In genomic region chr11:124897681-124898680, GRCh38 we compare ENCODE assay signal across 8 cellular contexts. TPM values are rescaled to one million over a fixed set of nuclear protein-coding genes. Genes with fewer than 3 reads are reported as not detected.
DNase-seq lines count a peak whose midpoint lies in the region; ATAC-seq and TF ChIP-seq lines count a peak whose summit lies in the region.
"Had no signal": no experiment of that assay in that cellular context is flagged by ENCODE, and none has a peak within 500 bp of the region (broad histone marks: within the 10 kb centered on the region; RNA-seq: fewer than 3 reads in every experiment).

Gene ROBO4, minus strand, starts transcription at chr11:124897865. Its CDS starts 70 bp downstream, at chr11:124897795.

- no peaks in the 10 kb centered on the region for H3K9me3 ChIP-seq in lung (ENCODE audit: control insufficient read depth in 2 of 2, insufficient read depth in 1 of 2, low read length in 1 of 2)

- ATAC-seq in lung (ENCODE audit: insufficient read depth, low FRiP score) = peak; percentile 20

- no peaks in the 10 kb centered on the region for H3K27me3 ChIP-seq in lung (ENCODE audit: control insufficient read depth, insufficient read depth)

- H3K4me3 ChIP-seq in lung = peak within 1 kb of the TSS; percentile 51
- peak within 1 kb of the TSS; percentile 1 for H3K4me3 ChIP-seq in urinary bladder (ENCODE audit: low read depth, low read length)

- H3K27ac ChIP-seq in lung (ENCODE audit: low read depth in 1 of 2, low read length in 1 of 2) (peak within 1 kb of the TSS; percentile 74 to 85), urinary bladder (ENCODE audit: low read depth) (no peak within 1 kb of the TSS)

- peaks cover 4% of the 10 kb centered on the region in 2 donors for H3K4me1 ChIP-seq in lung (ENCODE audit: control insufficient read depth in 2 of 2, insufficient read depth in 2 of 2, low read length in 2 of 2)
- H3K4me1 ChIP-seq in urinary bladder (ENCODE audit: insufficient read depth) = no peaks in the 10 kb centered on the region

- TF ChIP-seq CTCF in lung (IDR thresholded peaks at IDR 0.05; ENCODE audit: control extremely low read depth, extremely low read depth) = no peak

- 24 to 32% methylated on average over 15 of the region's 15 CpGs for WGBS in lung, 2 donors
- 54% methylated on average over 15 of the region's 15 CpGs for WGBS in urinary bladder

- DNase-seq in NCI-H460 (ENCODE audit: extremely low read depth, low read depth) (peak; percentile 17), dermis microvascular lymphatic vessel endothelial cell (ENCODE audit: low read depth in 2 of 2) (peak in 1 of 2 donors; percentile 86), lung (ENCODE audit: low spot score) (no peak), SHP77 treated with DMSO at 0.1 percent for 48 hours (lab: John Stamatoyannopoulos, UW) (no peak), midbrain (lab: John Stamatoyannopoulos, UW) (no peak)
- no peak for DNase-seq in stimulated activated CD4-positive, alpha-beta T cell treated with anti-CD3 and anti-CD28 coated beads, Interleukin-4, amount 100 ng/mL, for 4 hours

- peaks cover 0 to 3% of the 10 kb centered on the region in 2 donors for H3K36me3 ChIP-seq in lung (ENCODE audit: control insufficient read depth in 2 of 2, insufficient read depth in 2 of 2, low read length in 2 of 2)
- H3K36me3 ChIP-seq in urinary bladder (ENCODE audit: insufficient read depth) = no peaks in the 10 kb centered on the region

RNA-seq across cellular contexts. Expression of gene ROBO4, which starts in this region (rescaled TPM):
- total RNA-seq in NCI-H460 (2014; rRNA removed; shearing (Covaris generic)) = not detected in 2 replicates
- not detected in 2 replicates for polyA plus RNA-seq in NCI-H460 (2014; cell fraction: nucleus; rRNA removed)
- 278 and 426 TPM in 2 replicates for total RNA-seq in dermis microvascular lymphatic vessel endothelial cell
- 10 to 100 TPM; 51.7 to 52.1 TPM for total RNA-seq in lung
- polyA plus RNA-seq in lung = 10 to 100 TPM; 27.3 to 32.1 TPM
- total RNA-seq in urinary bladder = 19.7 TPM
- polyA plus RNA-seq in urinary bladder = 13.5 TPM
- total RNA-seq: natural killer cell treated with Interleukin-12 subunit alpha and Interleukin-12 subunit beta and Interleukin-15 and Interleukin-18, amount 100 ng/mL, for 72 hours had no signal

Comparison
In these comparisons a context has a peak if more than half of its experiments do, and no peak if none do; other contexts are left out.
1. RNA of gene ROBO4 (total RNA-seq): 278 to 426 TPM in dermis microvascular lymphatic vessel endothelial cell, 51.7 to 52.1 TPM in lung and 19.7 TPM in urinary bladder (single experiment); not detected in NCI-H460; every median in the first group is over 10 times any median in the second.
2. Peak in DNase-seq in NCI-H460; RNA of the gene not detected or under 1 TPM.